In genomic region chr6:158850807-158851115, GRCh38 we compare ENCODE assay signal across 9 cellular contexts. TPM values are rescaled to one million over a fixed set of nuclear protein-coding genes. Genes with fewer than 3 reads are reported as not detected.
DNase-seq lines count a peak whose midpoint lies in the region; ATAC-seq lines count a peak whose summit lies in the region.
"Had no signal": no experiment of that assay in that cellular context is flagged by ENCODE, and none has a peak within 500 bp of the region (broad histone marks: within the 10 kb centered on the region; RNA-seq: fewer than 3 reads in every experiment).

No MANE protein-coding gene starts in this region.

- intact Hi-C loops in CD4-positive, alpha-beta memory T cell (cut with micrococcal nuclease): loop anchor here (5.0 to 10.0 kb wide), 2 partner anchors 192 to 206 kb away; partner anchors contain the start of genes DYNLT1 and TAGAP
- intact Hi-C loops in dendritic cell treated with granulocyte-macrophage colony-stimulating factor and Interleukin-4, amounts not matched to agents 40 ng/mL and 50 ng/mL, for 4 days (cut with micrococcal nuclease): loop anchor here (5.0 kb wide), 1 partner anchor 33 kb away; the partner anchor contains the start of gene EZR

- CTCF ChIA-PET in CD4-positive, alpha-beta memory T cell (lab: Charles Lee; ENCODE audit: partially characterized antibody): interaction anchor here (5.1 kb wide), 1 partner anchor 18 kb away, joined by 58 read pairs; no protein-coding TSS in a partner anchor

- POLR2A ChIA-PET in CD4-positive, alpha-beta memory T cell (lab: Charles Lee; ENCODE audit: partially characterized antibody): interaction anchor here (1.5 to 9.6 kb wide), 4 partner anchors 18 to 47 kb away, joined by 4 to 544 read pairs (median 125); partner anchors contain the start of gene EZR

- no peaks in the 10 kb centered on the region for H3K27me3 ChIP-seq in CD4-positive, alpha-beta memory T cell (ENCODE audit: insufficient read depth, low read length)
- no peaks in the 10 kb centered on the region for H3K27me3 ChIP-seq in mucosa of stomach (ENCODE audit: control insufficient read depth, insufficient read depth, low read length)

- H3K9me3 ChIP-seq in CD4-positive, alpha-beta memory T cell (ENCODE audit: control insufficient read depth in 1 of 2, low read length in 2 of 2): no peaks in the 10 kb centered on the region
- H3K9me3 ChIP-seq in mucosa of stomach (ENCODE audit: control insufficient read depth, low read length): no peaks in the 10 kb centered on the region

- H3K9me3 Mint-ChIP-seq in CD4-positive, alpha-beta memory T cell: peaks cover 0 to 2% (median 0%) of the 10 kb centered on the region in 8 donors
- H3K9me3 Mint-ChIP-seq in IgD-negative memory B cell: no peaks in the 10 kb centered on the region
- H3K9me3 Mint-ChIP-seq in dendritic cell treated with granulocyte-macrophage colony-stimulating factor and Interleukin-4, amounts not matched to agents 40 ng/mL and 50 ng/mL, for 4 days: no peaks in the 10 kb centered on the region

- H3K4me1 ChIP-seq in CD4-positive, alpha-beta memory T cell (ENCODE audit: insufficient read depth, low read length): peaks cover 65% of the 10 kb centered on the region
- H3K4me1 ChIP-seq in mucosa of stomach (ENCODE audit: control insufficient read depth, insufficient read depth, low read length): peaks cover 38% of the 10 kb centered on the region

- peaks cover 22 to 29% (median 26%) of the 10 kb centered on the region in 4 donors for H3K4me1 Mint-ChIP-seq in CD4-positive, alpha-beta memory T cell
- H3K4me1 Mint-ChIP-seq in IgD-negative memory B cell: peaks cover 16 to 27% (median 22%) of the 10 kb centered on the region in 3 donors
- peaks cover 35% of the 10 kb centered on the region for H3K4me1 Mint-ChIP-seq in dendritic cell treated with granulocyte-macrophage colony-stimulating factor and Interleukin-4, amounts not matched to agents 40 ng/mL and 50 ng/mL, for 4 days (ENCODE audit: low read depth)

- H3K27ac ChIP-seq in CD4-positive, alpha-beta memory T cell (ENCODE audit: low read depth, low read length): peak overlapping the region; percentile 83

- H3K4me3 Mint-ChIP-seq in CD4-positive, alpha-beta memory T cell: peak overlapping the region in 7 of 8 donors; percentile 4 to 83 (median 77)
- peak overlapping the region in 3 of 4 donors; percentile 61 to 90 (median 86) for H3K4me3 Mint-ChIP-seq in IgD-negative memory B cell
- H3K4me3 Mint-ChIP-seq in dendritic cell treated with granulocyte-macrophage colony-stimulating factor and Interleukin-4, amounts not matched to agents 40 ng/mL and 50 ng/mL, for 4 days: no peak overlapping the region

- H3K9ac ChIP-seq in mucosa of stomach (ENCODE audit: low read length): peak overlapping the region; percentile 69

- no peak for DNase-seq in CD4-positive, alpha-beta memory T cell
- DNase-seq in NCI-H2171 treated with DMSO at 0.1 percent for 48 hours (lab: John Stamatoyannopoulos, UW) (no peak), DMS153 (lab: John Stamatoyannopoulos, UW) (no peak), NCI-H1930 (lab: John Stamatoyannopoulos, UW) (no peak)
- DNase-seq: left ventricle myocardium superior had no signal

- no peaks in the 10 kb centered on the region for H3K36me3 Mint-ChIP-seq in CD4-positive, alpha-beta memory T cell
- no peaks in the 10 kb centered on the region for H3K36me3 Mint-ChIP-seq in IgD-negative memory B cell
- no peaks in the 10 kb centered on the region for H3K36me3 Mint-ChIP-seq in dendritic cell treated with granulocyte-macrophage colony-stimulating factor and Interleukin-4, amounts not matched to agents 40 ng/mL and 50 ng/mL, for 4 days (ENCODE audit: low read depth)

- no peak for ATAC-seq in GM18520 (IDR thresholded peaks at IDR 0.05; ENCODE audit: unreplicated experiment)

- H3K27me3 Mint-ChIP-seq in CD4-positive, alpha-beta memory T cell: no peaks in the 10 kb centered on the region
- no peaks in the 10 kb centered on the region for H3K27me3 Mint-ChIP-seq in IgD-negative memory B cell
- H3K27me3 Mint-ChIP-seq in dendritic cell treated with granulocyte-macrophage colony-stimulating factor and Interleukin-4, amounts not matched to agents 40 ng/mL and 50 ng/mL, for 4 days: no peaks in the 10 kb centered on the region

- H3K4me3 ChIP-seq in CD4-positive, alpha-beta memory T cell (ENCODE audit: low read length in 2 of 2): no peak overlapping the region
- H3K4me3 ChIP-seq in mucosa of stomach (ENCODE audit: low read length): no peak overlapping the region

- H3K27ac Mint-ChIP-seq in CD4-positive, alpha-beta memory T cell: peak overlapping the region in 4 of 7 donors; percentile 99 to 100 (median 99)
- peak overlapping the region in 2 of 3 donors; percentile 91 to 97 for H3K27ac Mint-ChIP-seq in IgD-negative memory B cell
- peak overlapping the region; percentile 98 for H3K27ac Mint-ChIP-seq in dendritic cell treated with granulocyte-macrophage colony-stimulating factor and Interleukin-4, amounts not matched to agents 40 ng/mL and 50 ng/mL, for 4 days

- H3K36me3 ChIP-seq in CD4-positive, alpha-beta memory T cell (ENCODE audit: insufficient read depth, low read length): no peaks in the 10 kb centered on the region
- H3K36me3 ChIP-seq in mucosa of stomach (ENCODE audit: control insufficient read depth, insufficient read depth, low read length): no peaks in the 10 kb centered on the region

RNA-seq across cellular contexts. Expression of gene EZR, which starts 31.6 kb away (rescaled TPM):
- 100 to 1,000 TPM; 264 to 277 TPM for total RNA-seq in CD4-positive, alpha-beta memory T cell
- 100 to 1,000 TPM; 260 to 268 TPM for polyA plus RNA-seq in CD4-positive, alpha-beta memory T cell
- polyA plus RNA-seq in IgD-negative memory B cell: 588 TPM
